Comparison of ENCODE assay signal across 18 cellular contexts in the genomic region with DNA sequence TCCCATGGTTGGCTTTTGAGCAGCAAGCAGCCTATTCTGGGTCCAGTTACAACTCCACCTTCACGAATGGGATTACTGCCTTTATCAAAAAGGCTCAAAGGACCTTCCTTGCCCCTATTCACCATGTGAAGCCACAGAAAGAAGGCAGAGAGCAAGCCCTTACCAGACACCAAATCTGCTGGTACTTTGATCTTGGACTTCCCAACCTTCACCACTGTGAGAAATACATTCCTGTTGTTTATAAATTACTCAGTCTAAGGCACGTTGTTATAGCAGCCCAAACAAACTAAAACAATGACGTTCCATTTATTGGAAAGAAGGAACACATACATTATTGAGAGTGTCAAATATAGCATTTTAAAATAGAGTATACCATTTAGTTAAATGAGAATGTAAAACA.
DNase-seq lines count a peak whose midpoint lies in the region; ATAC-seq, FAIRE-seq and TF ChIP-seq lines count a peak whose summit lies in the region.
"Had no signal": no experiment of that assay in that cellular context is flagged by ENCODE, and none has a peak within 500 bp of the region (broad histone marks: within the 10 kb centered on the region; RNA-seq: fewer than 3 reads in every experiment).

No MANE protein-coding gene starts in this region.

- H3F3A ChIP-seq in smooth muscle cell (ENCODE audit: low read depth): no peaks in the 10 kb centered on the region

- TF ChIP-seq POLR2A in GM12891 (IDR thresholded peaks at IDR 0.05; ENCODE audit: low read depth, low read length): no peak

- H2BK15ac ChIP-seq in mesenchymal stem cell (ENCODE audit: low read depth, poor library complexity, severe bottlenecking): no peak overlapping the region

- no peak overlapping the region for H3K4me2 ChIP-seq in mesenchymal stem cell (ENCODE audit: low read length, poor library complexity, severe bottlenecking)
- no peak overlapping the region for H3K4me2 ChIP-seq in smooth muscle cell
- H3K4me2 ChIP-seq: GM23338 had no signal

- H3K36me3 ChIP-seq in mesenchymal stem cell (ENCODE audit: control insufficient read depth in 1 of 2, insufficient read depth in 2 of 2, low read depth in 1 of 2, low read length in 2 of 2): no peaks in the 10 kb centered on the region
- H3K36me3 ChIP-seq in smooth muscle cell (ENCODE audit: low read depth): no peaks in the 10 kb centered on the region

- WGBS in mesenchymal stem cell: 81% methylated on average over 1 of the region's 3 CpGs
- WGBS in smooth muscle cell (ENCODE audit: low lambda C conversion rate): 39% methylated on average over 3 of the region's 3 CpGs

- H4K91ac ChIP-seq in mesenchymal stem cell (ENCODE audit: low read length): peak overlapping the region; percentile 61

- H4K20me1 ChIP-seq in smooth muscle cell (ENCODE audit: low read depth): no peaks in the 10 kb centered on the region

- no peak overlapping the region for H3K4ac ChIP-seq in mesenchymal stem cell (ENCODE audit: low read depth in 1 of 2, low read length in 2 of 2)

- no peak overlapping the region for H3K14ac ChIP-seq in mesenchymal stem cell (ENCODE audit: low read length in 2 of 2)

- H2BK12ac ChIP-seq in mesenchymal stem cell (ENCODE audit: low read length in 2 of 2): peak overlapping the region in 1 of 2 experiments; percentile 42

- ATAC-seq in activated CD4-positive, CD25-positive, alpha-beta regulatory T cell treated with anti-CD3 and anti-CD28 coated beads, Interleukin-2, amount 50 U/mL, for 24 hours: no peak
- ATAC-seq: GM23338, HepG2 had no signal

- H3K9ac ChIP-seq in mesenchymal stem cell (ENCODE audit: low read length): no peak overlapping the region
- no peak overlapping the region for H3K9ac ChIP-seq in smooth muscle cell (ENCODE audit: low read depth)

- no peak overlapping the region for H2AK5ac ChIP-seq in mesenchymal stem cell (ENCODE audit: low read length, severe bottlenecking)

- H3K18ac ChIP-seq in mesenchymal stem cell (ENCODE audit: low read depth in 1 of 2, low read length in 2 of 2): peak overlapping the region in 1 of 2 experiments; percentile 28

- FAIRE-seq in GM12891 (lab: Jason Lieb, UNC): no peak
- FAIRE-seq: H54, HepG2 had no signal

- no peak overlapping the region for H2BK120ac ChIP-seq in mesenchymal stem cell (ENCODE audit: low read depth, low read length)

- no peaks in the 10 kb centered on the region for H3K27me3 ChIP-seq in mesenchymal stem cell (ENCODE audit: control insufficient read depth in 1 of 2, insufficient read depth in 1 of 2, low read length in 2 of 2)
- H3K27me3 ChIP-seq in smooth muscle cell (ENCODE audit: low read depth): no peaks in the 10 kb centered on the region

- H3K9me3 ChIP-seq in mesenchymal stem cell (ENCODE audit: control insufficient read depth, low read length) (peaks cover 14% of the 10 kb centered on the region), smooth muscle cell (replicated peaks; ENCODE audit: low read depth) (no peaks in the 10 kb centered on the region)

- no peaks in the 10 kb centered on the region for H3K79me2 ChIP-seq in smooth muscle cell (ENCODE audit: low read depth)

- H3K4me1 ChIP-seq in mesenchymal stem cell (ENCODE audit: control insufficient read depth, insufficient read depth, low read depth, low read length): no peaks in the 10 kb centered on the region
- H3K4me1 ChIP-seq in smooth muscle cell (ENCODE audit: low read depth): no peaks in the 10 kb centered on the region

- H3K4me3 ChIP-seq in mesenchymal stem cell (ENCODE audit: insufficient read depth in 1 of 2, low read depth in 1 of 2, low read length in 2 of 2) (no peak overlapping the region), smooth muscle cell (no peak overlapping the region)
- H3K4me3 ChIP-seq: GM23338 had no signal

- peak overlapping the region; percentile 49 for H4K8ac ChIP-seq in mesenchymal stem cell (ENCODE audit: low read length)

- H2BK5ac ChIP-seq in mesenchymal stem cell (ENCODE audit: low read depth, low read length, poor library complexity, severe bottlenecking): no peak overlapping the region

- H2AFZ ChIP-seq in mesenchymal stem cell (ENCODE audit: low read depth, low read length): no peak overlapping the region
- H2AFZ ChIP-seq in smooth muscle cell (ENCODE audit: low read depth): peak overlapping the region; percentile 61
- H2AFZ ChIP-seq: GM23338 had no signal

- DNase-seq in ELF-1 (ENCODE audit: low read depth, low spot score) (peak; percentile 31), UCSD-AML1 (lab: John Stamatoyannopoulos, UW; ENCODE audit: unreplicated experiment) (peak; percentile 0), mesenchymal stem cell (peak; percentile 71), smooth muscle cell (lab: John Stamatoyannopoulos, UW; ENCODE audit: unreplicated experiment) (no peak), GM12891 (ENCODE audit: insufficient read length, low spot score) (no peak), NCI-H1930 (lab: John Stamatoyannopoulos, UW) (no peak)
- DNase-seq: C1 segment of cervical spinal cord; CD4-positive, CD25-positive, alpha-beta regulatory T cell; CD8-positive, alpha-beta memory T cell; COR-L47; GDM1; HCEC 1CT; HFFc6; KBM-7 had no signal

- TF ChIP-seq CTCF in smooth muscle cell (IDR thresholded peaks at IDR 0.05; ENCODE audit: borderline replicate concordance, insufficient read depth, poor library complexity, severe bottlenecking): no peak

- no peaks in the 10 kb centered on the region for H3K79me1 ChIP-seq in mesenchymal stem cell (replicated peaks; ENCODE audit: low read length, poor library complexity, severe bottlenecking)

- H3K23ac ChIP-seq in mesenchymal stem cell (ENCODE audit: low read length in 2 of 2): no peak overlapping the region

- H3K27ac ChIP-seq in mesenchymal stem cell (ENCODE audit: low read length, poor library complexity, severe bottlenecking) (no peak overlapping the region), smooth muscle cell (ENCODE audit: low read depth) (no peak overlapping the region)

TF ChIP-seq in GM12891, 5 proteins besides CTCF, POLR2A, EP300 and RAD21:
- TF ChIP-seq SPI1 (IDR thresholded peaks at IDR 0.05; ENCODE audit: low read depth, low read length): no peak

Comparison
In these comparisons a context has a peak if more than half of its experiments do, and no peak if none do; other contexts are left out.
1. DNase-seq: peak in ELF-1 (single experiment), UCSD-AML1 (single experiment) and mesenchymal stem cell (single experiment); none in smooth muscle cell (single experiment), GM12891 (single experiment) and NCI-H1930 (0 of 2).